In the genomic region with DNA sequence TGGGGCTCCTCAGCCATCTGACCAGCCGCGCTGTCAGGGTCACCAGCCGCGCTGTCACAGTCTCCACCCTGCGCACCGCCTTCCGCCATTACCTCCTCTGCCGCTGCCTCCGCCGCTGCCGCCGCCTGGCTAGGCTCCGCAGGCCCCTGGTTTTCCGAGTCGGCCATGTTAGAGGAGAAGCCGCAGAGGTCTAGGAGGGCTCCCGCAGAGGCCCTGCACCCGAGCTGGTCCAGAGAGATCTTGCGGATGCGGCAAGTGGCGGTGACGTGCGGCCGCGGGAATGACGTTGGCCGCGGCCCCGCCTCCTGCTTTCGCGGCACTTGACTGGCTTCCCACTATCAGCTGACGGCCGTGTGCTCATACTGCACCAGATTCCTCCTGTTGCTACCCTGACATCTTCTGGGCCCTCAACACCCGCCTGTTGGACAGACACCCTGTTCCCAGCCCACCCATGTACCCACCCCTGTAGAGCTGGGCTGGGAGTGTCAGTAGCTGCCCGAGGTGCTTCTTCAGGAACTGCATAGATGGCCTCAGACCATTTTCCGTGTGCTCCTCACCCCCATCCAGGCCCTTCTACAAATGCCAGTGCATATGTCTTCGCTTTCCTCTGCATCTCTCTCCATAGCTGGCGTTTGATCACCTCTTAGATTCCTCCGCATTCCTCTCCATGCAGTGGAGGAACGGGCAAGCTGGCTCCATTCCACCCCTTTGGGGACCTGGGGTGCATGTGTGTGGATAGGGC, we compare ENCODE assay signal across 9 cellular contexts. TPM values are rescaled to one million over a fixed set of nuclear protein-coding genes. Genes with fewer than 3 reads are reported as not detected.
DNase-seq lines count a peak whose midpoint lies in the region; ATAC-seq and TF ChIP-seq lines count a peak whose summit lies in the region.
"Had no signal": no experiment of that assay in that cellular context is flagged by ENCODE, and none has a peak within 500 bp of the region (broad histone marks: within the 10 kb centered on the region; RNA-seq: fewer than 3 reads in every experiment).

A gene with protein sequence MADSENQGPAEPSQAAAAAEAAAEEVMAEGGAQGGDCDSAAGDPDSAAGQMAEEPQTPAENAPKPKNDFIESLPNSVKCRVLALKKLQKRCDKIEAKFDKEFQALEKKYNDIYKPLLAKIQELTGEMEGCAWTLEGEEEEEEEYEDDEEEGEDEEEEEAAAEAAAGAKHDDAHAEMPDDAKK (minus strand): TSS at position 242 of the 742 bp plus-strand sequence. CDS start 75 bp downstream, at position 167.

- H4K20me1 ChIP-seq in PC-9 (ENCODE audit: insufficient read depth), result no peaks in the 10 kb centered on the region

- H3K9me2 ChIP-seq in PC-9 (ENCODE audit: insufficient read depth), result no peaks in the 10 kb centered on the region

- H3K9me3 ChIP-seq in PC-9 (ENCODE audit: insufficient read depth, low read depth), result no peaks in the 10 kb centered on the region
- H3K9me3 ChIP-seq in neuron (ENCODE audit: low read length), result no peaks in the 10 kb centered on the region

- peak; percentile 10 to 29 for DNase-seq in NCI-H187 (lab: John Stamatoyannopoulos, UW)
- no peak for DNase-seq in NCI-H187 treated with DMSO at 0.1 percent for 48 hours (lab: John Stamatoyannopoulos, UW)
- DNase-seq in PC-9, result peak in 1 of 2 experiments; percentile 14
- DNase-seq in activated effector memory CD4-positive, alpha-beta T cell treated with Interleukin-2 at 50 U/mL for 16 hours, result peak; percentile 58
- peak; percentile 71 to 88 for DNase-seq in foreskin fibroblast
- peak in 46 of 49 donors; percentile 6 to 84 (median 36) for DNase-seq in substantia nigra (lab: John Stamatoyannopoulos, UW)

- H3K27ac ChIP-seq in PC-9, result no peak within 1 kb of the TSS
- H3K27ac ChIP-seq in substantia nigra (ENCODE audit: low read depth, low read length, poor library complexity, severe bottlenecking), result peak within 1 kb of the TSS; percentile 64
- H3K27ac ChIP-seq: C4-2B had no signal

- H3K36me3 ChIP-seq in PC-9 (ENCODE audit: low read depth) (no peaks in the 10 kb centered on the region), neuron (ENCODE audit: insufficient read depth, low read length) (no peaks in the 10 kb centered on the region)

- H3K4me1 ChIP-seq in PC-9 (replicated peaks; ENCODE audit: insufficient read depth), result no peaks in the 10 kb centered on the region
- peaks cover 2% of the 10 kb centered on the region for H3K4me1 ChIP-seq in neuron (ENCODE audit: insufficient read depth, low read length)

- H3K79me2 ChIP-seq in PC-9 (ENCODE audit: low read depth), result no peaks in the 10 kb centered on the region

- TF ChIP-seq CTCF in PC-9 (conservative IDR thresholded peaks at IDR 0.05) (no peak), foreskin fibroblast (IDR thresholded peaks at IDR 0.05; ENCODE audit: low read depth, low read length) (no peak)

- peak within 1 kb of the TSS; percentile 58; the same call in 1 of the 2 replicates for H2AFZ ChIP-seq in PC-9
- peak within 1 kb of the TSS; percentile 44 for H2AFZ ChIP-seq in neuron (ENCODE audit: low read depth, low read length)

- H3K4me3 ChIP-seq in PC-9 (peak within 1 kb of the TSS; percentile 48; the same call in 1 of the 2 replicates), foreskin fibroblast (ENCODE audit: low read depth in 1 of 2, low read length in 2 of 2) (peak within 1 kb of the TSS; percentile 67 to 76), neuron (ENCODE audit: low read length) (peak within 1 kb of the TSS; percentile 64)

- ATAC-seq in HG03196 (IDR thresholded peaks at IDR 0.05; ENCODE audit: unreplicated experiment), result peak; percentile 91

- H3F3A ChIP-seq in PC-9 (ENCODE audit: insufficient read depth, low read depth), result no peaks in the 10 kb centered on the region

- BruUV-seq in PC-9 (replicated peaks; lab: Mats Ljungman, UMichigan), result no TSS peak

- peak within 1 kb of the TSS; percentile 67 for H3K4me2 ChIP-seq in PC-9

- POLR2A ChIA-PET in PC-9 (lab: Charles Lee; ENCODE audit: unreplicated experiment), result interaction anchor here (0.7 kb wide), 1 partner anchor 293 kb away, joined by 5 read pairs; no protein-coding TSS in a partner anchor

- H3K27me3 ChIP-seq in PC-9 (ENCODE audit: insufficient read depth, low read depth) (no peaks in the 10 kb centered on the region), neuron (ENCODE audit: insufficient read depth, low read length) (no peaks in the 10 kb centered on the region)

- CTCF ChIA-PET in PC-9 (lab: Charles Lee), result interaction anchor here (0.6 kb wide), 1 partner anchor 28 kb away, joined by 11 read pairs; no protein-coding TSS in a partner anchor

- intact Hi-C loops in PC-9 (cut with micrococcal nuclease; ENCODE audit: unreplicated experiment), result no loop called here

RNA-seq across cellular contexts. Expression of the gene that starts here (rescaled TPM):
- 0.28 and 0.37 TPM in 2 replicates for total RNA-seq in PC-9 (2021)
